In the genomic region with DNA sequence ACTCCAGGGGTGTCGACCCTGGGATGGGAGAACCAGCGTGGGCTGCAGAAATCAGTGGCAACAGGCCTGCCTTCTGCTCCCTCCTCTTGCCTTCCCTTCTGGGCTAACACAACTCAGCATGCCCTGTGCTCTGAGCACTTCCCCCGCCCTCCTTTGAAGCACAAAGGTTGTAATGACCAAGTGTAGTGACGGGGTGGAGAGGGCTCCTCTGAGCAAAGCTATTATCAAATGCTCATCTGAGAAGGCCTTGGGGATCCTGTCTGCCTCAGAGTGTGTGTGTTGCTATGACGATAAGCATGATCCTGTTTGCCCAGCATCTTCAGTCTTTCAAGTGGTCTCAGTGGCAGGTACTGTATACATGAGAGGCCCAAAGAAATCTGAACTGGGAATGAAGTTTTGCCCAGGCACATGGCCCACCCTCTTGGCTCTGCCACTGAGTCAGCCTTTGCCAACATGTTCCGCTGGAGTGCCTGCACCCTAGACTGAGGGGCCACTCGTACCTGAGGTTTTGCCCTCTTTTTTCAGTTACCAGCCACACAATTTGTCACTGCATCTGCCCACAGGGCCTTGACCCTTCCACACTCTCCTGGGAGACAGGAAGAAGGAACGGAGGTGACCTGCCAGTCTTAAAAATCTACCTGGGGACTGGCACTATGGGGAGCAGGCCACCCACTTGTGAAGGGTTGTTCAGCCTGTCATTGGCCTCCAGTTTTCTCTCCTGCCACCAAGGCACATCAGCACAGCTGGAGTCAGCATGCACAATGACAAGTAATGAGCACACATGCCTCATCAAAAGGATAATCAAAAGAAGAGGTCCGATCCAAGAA, we compare ENCODE assay signal across 12 cellular contexts.
DNase-seq lines count a peak whose midpoint lies in the region; TF ChIP-seq lines count a peak whose summit lies in the region.
"Had no signal": no experiment of that assay in that cellular context is flagged by ENCODE, and none has a peak within 500 bp of the region (broad histone marks: within the 10 kb centered on the region; RNA-seq: fewer than 3 reads in every experiment).

No MANE protein-coding gene starts in this region.

- WGBS in transverse colon (ENCODE audit: low coverage in 1 of 2), 2 donors = 89 to 100% methylated on average over 3 to 9 of the region's 9 CpGs

- H3K36me3 Mint-ChIP-seq in activated CD4-positive, alpha-beta memory T cell treated with anti-CD3 and anti-CD28 coated beads for 36 hours = no peaks in the 10 kb centered on the region

- no peak for TF ChIP-seq EP300 in transverse colon (IDR thresholded peaks at IDR 0.05; ENCODE audit: low read depth)

- in situ Hi-C loops in transverse colon (cut with MboI; ENCODE audit: low pct_ligation_motif_present in 1 of 4, low pct_unique_long_range_greater_than_20kb in 1 of 4, low sequenced_read_pairs in 3 of 4) = no loop called here

- H3K9me3 ChIP-seq in left ventricle myocardium inferior (replicated peaks) (peaks cover 8% of the 10 kb centered on the region), skeletal muscle tissue (ENCODE audit: control insufficient read depth in 3 of 3, low read length in 3 of 3) (no peaks in the 10 kb centered on the region), transverse colon (no peaks in the 10 kb centered on the region)
- H3K9me3 ChIP-seq: testis had no signal

- TF ChIP-seq POLR2A in NB4 (IDR thresholded peaks at IDR 0.05; ENCODE audit: extremely low read depth, insufficient read length) (no peak), transverse colon (IDR thresholded peaks at IDR 0.05) (no peak)

- H3K9me3 Mint-ChIP-seq in activated CD4-positive, alpha-beta memory T cell treated with anti-CD3 and anti-CD28 coated beads for 36 hours = no peaks in the 10 kb centered on the region

- intact Hi-C loops in left ventricle myocardium inferior (cut with micrococcal nuclease) (no loop called here), transverse colon (cut with DNase I; ENCODE audit: low total_unique reads) (no loop called here)
- intact Hi-C loops in activated CD4-positive, alpha-beta memory T cell treated with anti-CD3 and anti-CD28 coated beads for 36 hours (cut with micrococcal nuclease) = no loop called here

- CTCF ChIA-PET in activated CD4-positive, alpha-beta memory T cell treated with anti-CD3 and anti-CD28 coated beads for 36 hours (lab: Charles Lee) = no interaction called here

- peak overlapping the region in 1 of 3 donors; percentile 9 for H3K9ac ChIP-seq in skeletal muscle tissue (ENCODE audit: low read depth in 1 of 3, low read length in 3 of 3)

- no peaks in the 10 kb centered on the region for H3K4me1 Mint-ChIP-seq in activated CD4-positive, alpha-beta memory T cell treated with anti-CD3 and anti-CD28 coated beads for 36 hours (ENCODE audit: low read depth)

- H3K4me3 Mint-ChIP-seq in activated CD4-positive, alpha-beta memory T cell treated with anti-CD3 and anti-CD28 coated beads for 36 hours = no peak overlapping the region
- H3K4me3 Mint-ChIP-seq: activated T-cell treated with anti-CD3 and anti-CD28 coated beads, Interleukin-2, amount 50 U/mL, for 24 hours; naive B cell had no signal

- H3K27ac Mint-ChIP-seq in activated CD4-positive, alpha-beta memory T cell treated with anti-CD3 and anti-CD28 coated beads for 36 hours = no peak overlapping the region
- H3K27ac Mint-ChIP-seq: activated T-cell treated with anti-CD3 and anti-CD28 coated beads, Interleukin-2, amount 50 U/mL, for 24 hours had no signal

- no peak overlapping the region for H3K4me3 ChIP-seq in NB4 (ENCODE audit: low read depth, low read length)
- H3K4me3 ChIP-seq in left ventricle myocardium inferior = no peak overlapping the region
- H3K4me3 ChIP-seq in skeletal muscle tissue (ENCODE audit: low read length in 3 of 3) = peak overlapping the region in 2 of 3 donors; percentile 0 to 36
- H3K4me3 ChIP-seq in transverse colon = no peak overlapping the region
- H3K4me3 ChIP-seq: testis had no signal

- no peaks in the 10 kb centered on the region for H3K27me3 ChIP-seq in left ventricle myocardium inferior (ENCODE audit: low read depth)
- no peaks in the 10 kb centered on the region for H3K27me3 ChIP-seq in skeletal muscle tissue (ENCODE audit: control insufficient read depth in 3 of 3, insufficient read depth in 3 of 3, low read length in 3 of 3)
- H3K27me3 ChIP-seq in transverse colon = no peaks in the 10 kb centered on the region
- H3K27me3 ChIP-seq: testis had no signal

- TF ChIP-seq CTCF in NB4 (IDR thresholded peaks at IDR 0.05; ENCODE audit: low read depth, low read length) (no peak), left ventricle myocardium inferior (IDR thresholded peaks at IDR 0.05; ENCODE audit: borderline replicate concordance) (no peak), transverse colon (IDR thresholded peaks at IDR 0.05) (no peak)

- H3K4me1 ChIP-seq in left ventricle myocardium inferior (peaks cover 89% of the 10 kb centered on the region), skeletal muscle tissue (ENCODE audit: control insufficient read depth in 3 of 3, insufficient read depth in 3 of 3, low read length in 3 of 3) (peaks cover 48 to 67% (median 66%) of the 10 kb centered on the region in 3 donors), transverse colon (peaks cover 0 to 32% (median 10%) of the 10 kb centered on the region in 4 donors)

- POLR2A ChIA-PET in activated CD4-positive, alpha-beta memory T cell treated with anti-CD3 and anti-CD28 coated beads for 36 hours (lab: Charles Lee) = no interaction called here

- no peaks in the 10 kb centered on the region for H3K27me3 Mint-ChIP-seq in activated CD4-positive, alpha-beta memory T cell treated with anti-CD3 and anti-CD28 coated beads for 36 hours
- H3K27me3 Mint-ChIP-seq: activated T-cell treated with anti-CD3 and anti-CD28 coated beads, Interleukin-2, amount 50 U/mL, for 24 hours; naive B cell had no signal

- H3K36me3 ChIP-seq in left ventricle myocardium inferior = no peaks in the 10 kb centered on the region
- H3K36me3 ChIP-seq in skeletal muscle tissue (ENCODE audit: control insufficient read depth in 3 of 3, insufficient read depth in 3 of 3, low read length in 3 of 3) = no peaks in the 10 kb centered on the region
- no peaks in the 10 kb centered on the region for H3K36me3 ChIP-seq in transverse colon

- H3K27ac ChIP-seq in left ventricle myocardium inferior (replicated peaks) (peak overlapping the region; percentile 84), skeletal muscle tissue (ENCODE audit: low read depth, low read length) (peak overlapping the region; percentile 66), transverse colon (peak overlapping the region in 1 of 4 donors; percentile 52)
- H3K27ac ChIP-seq: testis had no signal

- DNase-seq in NB4 (ENCODE audit: low read depth) (peak; percentile 31), NCI-H510A (lab: John Stamatoyannopoulos, UW) (peak; percentile 53), left ventricle myocardium inferior (no peak), transverse colon (no peak), epidermal melanocyte (ENCODE audit: insufficient read length, low spot score) (no peak)
- no peak for DNase-seq in activated CD4-positive, alpha-beta memory T cell treated with anti-CD3 and anti-CD28 coated beads for 36 hours
- no peak for DNase-seq in stimulated activated CD8-positive, alpha-beta memory T cell treated with anti-CD3 and anti-CD28 coated beads, Interleukin-4, amount 100 ng/mL, for 48 hours
- DNase-seq: activated T-cell treated with anti-CD3 and anti-CD28 coated beads, Interleukin-2, amount 50 U/mL, for 24 hours; naive B cell; OCI-M1; testis had no signal

Comparison
In these comparisons a context has a peak if more than half of its experiments do, and no peak if none do; other contexts are left out.
1. DNase-seq: peak in NB4 (single experiment) and NCI-H510A (single experiment); none in left ventricle myocardium inferior (single experiment), transverse colon (single experiment), activated CD4-positive, alpha-beta memory T cell treated with anti-CD3 and anti-CD28 coated beads for 36 hours (single experiment), epidermal melanocyte (single experiment) and stimulated activated CD8-positive, alpha-beta memory T cell treated with anti-CD3 and anti-CD28 coated beads, Interleukin-4, amount 100 ng/mL, for 48 hours (single experiment).
2. H3K4me3 ChIP-seq: peak in skeletal muscle tissue (2 of 3); none in NB4 (single experiment), left ventricle myocardium inferior (single experiment) and transverse colon (0 of 4).